1 cellular context compared by ENCODE assay signal in the genomic region with DNA sequence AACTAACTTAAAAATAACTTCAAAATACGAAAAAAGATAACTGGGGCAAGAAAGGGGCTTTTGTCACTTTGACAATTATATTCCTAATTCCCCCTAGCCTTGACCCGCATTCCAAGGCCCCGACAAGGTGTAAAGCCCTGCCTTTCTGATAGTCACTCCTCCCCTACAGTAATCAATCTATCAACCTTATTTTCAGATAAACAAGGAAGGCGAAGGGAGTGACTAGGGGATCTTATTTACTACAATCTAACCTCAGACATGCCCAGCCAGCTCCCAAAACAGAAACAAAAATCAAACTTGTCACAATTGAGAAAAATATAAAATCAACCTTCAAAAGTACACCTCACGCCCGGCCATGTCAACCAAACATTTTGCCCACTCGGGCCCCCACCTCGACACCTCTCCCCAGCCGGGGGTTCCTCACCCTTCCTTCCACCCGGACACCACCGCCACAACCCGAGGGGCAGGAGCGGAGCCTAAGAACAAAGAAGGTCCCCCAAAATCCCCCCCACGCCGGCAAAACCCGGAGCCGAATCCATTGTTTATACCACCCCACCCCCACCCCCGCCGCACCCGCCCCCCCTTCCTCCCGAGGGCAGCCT.
TF ChIP-seq lines count a peak whose summit lies in the region.

No MANE protein-coding gene starts in this region.

TF ChIP-seq in GM23338, 12 proteins besides CTCF, POLR2A, EP300 and RAD21 (continued from another document):
- TF ChIP-seq, protein P1, sequence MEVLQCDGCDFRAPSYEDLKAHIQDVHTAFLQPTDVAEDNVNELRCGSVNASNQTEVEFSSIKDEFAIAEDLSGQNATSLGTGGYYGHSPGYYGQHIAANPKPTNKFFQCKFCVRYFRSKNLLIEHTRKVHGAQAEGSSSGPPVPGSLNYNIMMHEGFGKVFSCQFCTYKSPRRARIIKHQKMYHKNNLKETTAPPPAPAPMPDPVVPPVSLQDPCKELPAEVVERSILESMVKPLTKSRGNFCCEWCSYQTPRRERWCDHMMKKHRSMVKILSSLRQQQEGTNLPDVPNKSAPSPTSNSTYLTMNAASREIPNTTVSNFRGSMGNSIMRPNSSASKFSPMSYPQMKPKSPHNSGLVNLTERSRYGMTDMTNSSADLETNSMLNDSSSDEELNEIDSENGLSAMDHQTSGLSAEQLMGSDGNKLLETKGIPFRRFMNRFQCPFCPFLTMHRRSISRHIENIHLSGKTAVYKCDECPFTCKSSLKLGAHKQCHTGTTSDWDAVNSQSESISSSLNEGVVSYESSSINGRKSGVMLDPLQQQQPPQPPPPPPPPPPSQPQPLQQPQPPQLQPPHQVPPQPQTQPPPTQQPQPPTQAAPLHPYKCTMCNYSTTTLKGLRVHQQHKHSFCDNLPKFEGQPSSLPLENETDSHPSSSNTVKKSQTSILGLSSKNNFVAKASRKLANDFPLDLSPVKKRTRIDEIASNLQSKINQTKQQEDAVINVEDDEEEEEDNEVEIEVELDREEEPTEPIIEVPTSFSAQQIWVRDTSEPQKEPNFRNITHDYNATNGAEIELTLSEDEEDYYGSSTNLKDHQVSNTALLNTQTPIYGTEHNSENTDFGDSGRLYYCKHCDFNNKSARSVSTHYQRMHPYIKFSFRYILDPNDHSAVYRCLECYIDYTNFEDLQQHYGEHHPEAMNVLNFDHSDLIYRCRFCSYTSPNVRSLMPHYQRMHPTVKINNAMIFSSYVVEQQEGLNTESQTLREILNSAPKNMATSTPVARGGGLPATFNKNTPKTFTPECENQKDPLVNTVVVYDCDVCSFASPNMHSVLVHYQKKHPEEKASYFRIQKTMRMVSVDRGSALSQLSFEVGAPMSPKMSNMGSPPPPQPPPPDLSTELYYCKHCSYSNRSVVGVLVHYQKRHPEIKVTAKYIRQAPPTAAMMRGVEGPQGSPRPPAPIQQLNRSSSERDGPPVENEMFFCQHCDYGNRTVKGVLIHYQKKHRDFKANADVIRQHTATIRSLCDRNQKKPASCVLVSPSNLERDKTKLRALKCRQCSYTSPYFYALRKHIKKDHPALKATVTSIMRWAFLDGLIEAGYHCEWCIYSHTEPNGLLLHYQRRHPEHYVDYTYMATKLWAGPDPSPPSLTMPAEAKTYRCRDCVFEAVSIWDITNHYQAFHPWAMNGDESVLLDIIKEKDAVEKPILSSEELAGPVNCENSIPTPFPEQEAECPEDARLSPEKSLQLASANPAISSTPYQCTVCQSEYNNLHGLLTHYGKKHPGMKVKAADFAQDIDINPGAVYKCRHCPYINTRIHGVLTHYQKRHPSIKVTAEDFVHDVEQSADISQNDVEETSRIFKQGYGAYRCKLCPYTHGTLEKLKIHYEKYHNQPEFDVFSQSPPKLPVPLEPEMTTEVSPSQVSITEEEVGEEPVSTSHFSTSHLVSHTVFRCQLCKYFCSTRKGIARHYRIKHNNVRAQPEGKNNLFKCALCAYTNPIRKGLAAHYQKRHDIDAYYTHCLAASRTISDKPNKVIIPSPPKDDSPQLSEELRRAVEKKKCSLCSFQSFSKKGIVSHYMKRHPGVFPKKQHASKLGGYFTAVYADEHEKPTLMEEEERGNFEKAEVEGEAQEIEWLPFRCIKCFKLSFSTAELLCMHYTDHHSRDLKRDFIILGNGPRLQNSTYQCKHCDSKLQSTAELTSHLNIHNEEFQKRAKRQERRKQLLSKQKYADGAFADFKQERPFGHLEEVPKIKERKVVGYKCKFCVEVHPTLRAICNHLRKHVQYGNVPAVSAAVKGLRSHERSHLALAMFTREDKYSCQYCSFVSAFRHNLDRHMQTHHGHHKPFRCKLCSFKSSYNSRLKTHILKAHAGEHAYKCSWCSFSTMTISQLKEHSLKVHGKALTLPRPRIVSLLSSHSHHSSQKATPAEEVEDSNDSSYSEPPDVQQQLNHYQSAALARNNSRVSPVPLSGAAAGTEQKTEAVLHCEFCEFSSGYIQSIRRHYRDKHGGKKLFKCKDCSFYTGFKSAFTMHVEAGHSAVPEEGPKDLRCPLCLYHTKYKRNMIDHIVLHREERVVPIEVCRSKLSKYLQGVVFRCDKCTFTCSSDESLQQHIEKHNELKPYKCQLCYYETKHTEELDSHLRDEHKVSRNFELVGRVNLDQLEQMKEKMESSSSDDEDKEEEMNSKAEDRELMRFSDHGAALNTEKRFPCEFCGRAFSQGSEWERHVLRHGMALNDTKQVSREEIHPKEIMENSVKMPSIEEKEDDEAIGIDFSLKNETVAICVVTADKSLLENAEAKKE (CRISPR knock-in tag; IDR thresholded peaks at IDR 0.05), result no peak
- TF ChIP-seq, protein P2, sequence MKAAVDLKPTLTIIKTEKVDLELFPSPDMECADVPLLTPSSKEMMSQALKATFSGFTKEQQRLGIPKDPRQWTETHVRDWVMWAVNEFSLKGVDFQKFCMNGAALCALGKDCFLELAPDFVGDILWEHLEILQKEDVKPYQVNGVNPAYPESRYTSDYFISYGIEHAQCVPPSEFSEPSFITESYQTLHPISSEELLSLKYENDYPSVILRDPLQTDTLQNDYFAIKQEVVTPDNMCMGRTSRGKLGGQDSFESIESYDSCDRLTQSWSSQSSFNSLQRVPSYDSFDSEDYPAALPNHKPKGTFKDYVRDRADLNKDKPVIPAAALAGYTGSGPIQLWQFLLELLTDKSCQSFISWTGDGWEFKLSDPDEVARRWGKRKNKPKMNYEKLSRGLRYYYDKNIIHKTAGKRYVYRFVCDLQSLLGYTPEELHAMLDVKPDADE (IDR thresholded peaks at IDR 0.05), result no peak
- TF ChIP-seq STAT1 (IDR thresholded peaks at IDR 0.05; ENCODE audit: unreplicated experiment) (no peak), CREB1 (CRISPR knock-in tag; IDR thresholded peaks at IDR 0.05; ENCODE audit: low read depth) (no peak)
